ENCODE assay signal across 23 cellular contexts in genomic region chr11:16776716-16777115, GRCh38. TPM values are rescaled to one million over a fixed set of nuclear protein-coding genes. Genes with fewer than 3 reads are reported as not detected.
A peak's percentile ranks its signal among the peaks of the same experiment; 100 is the strongest.
DNase-seq lines count a peak whose midpoint lies in the region; ATAC-seq and TF ChIP-seq lines count a peak whose summit lies in the region.
"Had no signal": no experiment of that assay in that cellular context is flagged by ENCODE, and none has a peak within 500 bp of the region (broad histone marks: within the 10 kb centered on the region; RNA-seq: fewer than 3 reads in every experiment).

No MANE protein-coding gene starts in this region.

- H3K4me1 ChIP-seq in BE2C = no peaks in the 10 kb centered on the region

- H3K36me3 ChIP-seq in BE2C = no peaks in the 10 kb centered on the region
- H3K36me3 ChIP-seq: SJSA1, thoracic aorta had no signal

- H3K27ac Mint-ChIP-seq in osteocyte (ENCODE audit: unreplicated experiment) = no peak overlapping the region
- H3K27ac Mint-ChIP-seq: activated B cell treated with CpG ODN at 0.5 μM for 24 hours; activated naive CD8-positive, alpha-beta T cell treated with anti-CD3 and anti-CD28 coated beads for 36 hours; activated T-helper 1 cell treated with anti-CD3 and anti-CD28 coated beads, Interleukin-12 subunit alpha, Interleukin-12 subunit beta, Interleukin-2, Interleukin-4 antibody, amounts not matched to agents 30 ng/mL and 10 ng/mL and 1 ng/mL, durations not matched to agents 14 hours and 24 hours and 36 hours; memory B cell; natural killer cell had no signal

- no peaks in the 10 kb centered on the region for H3K27me3 ChIP-seq in BE2C
- H3K27me3 ChIP-seq: SJSA1 had no signal

- peaks cover 3% of the 10 kb centered on the region for H3K4me1 Mint-ChIP-seq in osteocyte (ENCODE audit: unreplicated experiment)
- H3K4me1 Mint-ChIP-seq: activated B cell treated with CpG ODN at 0.5 μM for 24 hours; activated naive CD8-positive, alpha-beta T cell treated with anti-CD3 and anti-CD28 coated beads for 36 hours; memory B cell; natural killer cell had no signal

- no peaks in the 10 kb centered on the region for H3K27me3 Mint-ChIP-seq in osteocyte (ENCODE audit: unreplicated experiment)
- H3K27me3 Mint-ChIP-seq: activated B cell treated with CpG ODN at 0.5 μM for 24 hours; activated naive CD8-positive, alpha-beta T cell treated with anti-CD3 and anti-CD28 coated beads for 36 hours; memory B cell had no signal

- H3K4me3 Mint-ChIP-seq in osteocyte (ENCODE audit: unreplicated experiment) = no peak overlapping the region
- H3K4me3 Mint-ChIP-seq: activated B cell treated with CpG ODN at 0.5 μM for 24 hours; activated naive CD8-positive, alpha-beta T cell treated with anti-CD3 and anti-CD28 coated beads for 36 hours; activated T-helper 1 cell treated with anti-CD3 and anti-CD28 coated beads, Interleukin-12 subunit alpha, Interleukin-12 subunit beta, Interleukin-2, Interleukin-4 antibody, amounts not matched to agents 30 ng/mL and 10 ng/mL and 1 ng/mL, durations not matched to agents 14 hours and 24 hours and 36 hours; memory B cell; natural killer cell had no signal

- ATAC-seq in esophagus mucosa = peak; percentile 54
- ATAC-seq: natural killer cell had no signal

- H3K9me3 Mint-ChIP-seq in osteocyte (ENCODE audit: unreplicated experiment) = no peaks in the 10 kb centered on the region
- H3K9me3 Mint-ChIP-seq: activated B cell treated with CpG ODN at 0.5 μM for 24 hours; activated naive CD8-positive, alpha-beta T cell treated with anti-CD3 and anti-CD28 coated beads for 36 hours; activated T-helper 1 cell treated with anti-CD3 and anti-CD28 coated beads, Interleukin-12 subunit alpha, Interleukin-12 subunit beta, Interleukin-2, Interleukin-4 antibody, amounts not matched to agents 30 ng/mL and 10 ng/mL and 1 ng/mL, durations not matched to agents 14 hours and 24 hours and 36 hours; memory B cell; natural killer cell had no signal

- peaks cover 2% of the 10 kb centered on the region for H3K36me3 Mint-ChIP-seq in osteocyte (ENCODE audit: unreplicated experiment)
- H3K36me3 Mint-ChIP-seq: activated naive CD8-positive, alpha-beta T cell treated with anti-CD3 and anti-CD28 coated beads for 36 hours; memory B cell; natural killer cell had no signal

- peak; percentile 76 for DNase-seq in AG10803 (ENCODE audit: low read depth)
- DNase-seq in NCI-H187 treated with DMSO at 0.1 percent for 48 hours (lab: John Stamatoyannopoulos, UW) = peak; percentile 34
- DNase-seq in osteocyte (ENCODE audit: extremely low spot score, unreplicated experiment) = peak; percentile 80
- DNase-seq in NCI-H2029 treated with DMSO at 0.1 percent for 48 hours (lab: John Stamatoyannopoulos, UW) = no peak
- no peak for DNase-seq in BE2C
- no peak for DNase-seq in SHP77 (lab: John Stamatoyannopoulos, UW)
- DNase-seq in COLO668 (lab: John Stamatoyannopoulos, UW; ENCODE audit: unreplicated experiment) = no peak
- DNase-seq: activated B cell treated with CpG ODN at 0.5 μM for 24 hours; activated CD8-positive, alpha-beta memory T cell treated with anti-CD3 and anti-CD28 coated beads for 24 hours; activated naive CD8-positive, alpha-beta T cell treated with anti-CD3 and anti-CD28 coated beads for 36 hours; COR-L47; esophagus squamous epithelium; HCEC 1CT; kidney; natural killer cell; NCI-H748 treated with DMSO at 0.1 percent for 48 hours; PC-9; stimulated activated CD4-positive, alpha-beta T cell treated with anti-CD3 and anti-CD28 coated beads, Interleukin-12 subunit alpha, Interleukin-12 subunit beta, amount 100 ng/mL, for 4 hours had no signal

- H3K4me3 ChIP-seq in AG10803 (ENCODE audit: low read length) = no peak overlapping the region
- no peak overlapping the region for H3K4me3 ChIP-seq in BE2C (ENCODE audit: low read depth, low read length)
- H3K4me3 ChIP-seq: esophagus squamous epithelium, PC-9, SJSA1, thoracic aorta had no signal

- H3K9me3 ChIP-seq in BE2C = no peaks in the 10 kb centered on the region
- H3K9me3 ChIP-seq: esophagus squamous epithelium, SJSA1, thoracic aorta had no signal

- no peak for TF ChIP-seq CTCF in AG10803 (conservative IDR thresholded peaks at IDR 0.05; ENCODE audit: low read length)
- no peak for TF ChIP-seq CTCF in osteocyte (IDR thresholded peaks at IDR 0.05)
- TF ChIP-seq CTCF in BE2C (IDR thresholded peaks at IDR 0.05; ENCODE audit: low read depth, low read length) = no peak

RNA-seq across cellular contexts. Expression of gene C11orf58, which starts 38.3 kb away (rescaled TPM):
- total RNA-seq in esophagus mucosa (60.0 TPM), osteocyte (143 and 150 TPM in 2 replicates)
- 254 TPM for polyA plus RNA-seq in BE2C (2012; ENCODE audit: insufficient read depth, insufficient read length, low read depth)

Comparison
In these comparisons a context has a peak if more than half of its experiments do, and no peak if none do; other contexts are left out.
1. DNase-seq: peak in AG10803 (single experiment), NCI-H187 treated with DMSO at 0.1 percent for 48 hours (single experiment) and osteocyte (single experiment); none in NCI-H2029 treated with DMSO at 0.1 percent for 48 hours (single experiment), BE2C (single experiment), SHP77 (0 of 2) and COLO668 (single experiment).